Comparison of ENCODE assay signal across 19 cellular contexts in the genomic region with DNA sequence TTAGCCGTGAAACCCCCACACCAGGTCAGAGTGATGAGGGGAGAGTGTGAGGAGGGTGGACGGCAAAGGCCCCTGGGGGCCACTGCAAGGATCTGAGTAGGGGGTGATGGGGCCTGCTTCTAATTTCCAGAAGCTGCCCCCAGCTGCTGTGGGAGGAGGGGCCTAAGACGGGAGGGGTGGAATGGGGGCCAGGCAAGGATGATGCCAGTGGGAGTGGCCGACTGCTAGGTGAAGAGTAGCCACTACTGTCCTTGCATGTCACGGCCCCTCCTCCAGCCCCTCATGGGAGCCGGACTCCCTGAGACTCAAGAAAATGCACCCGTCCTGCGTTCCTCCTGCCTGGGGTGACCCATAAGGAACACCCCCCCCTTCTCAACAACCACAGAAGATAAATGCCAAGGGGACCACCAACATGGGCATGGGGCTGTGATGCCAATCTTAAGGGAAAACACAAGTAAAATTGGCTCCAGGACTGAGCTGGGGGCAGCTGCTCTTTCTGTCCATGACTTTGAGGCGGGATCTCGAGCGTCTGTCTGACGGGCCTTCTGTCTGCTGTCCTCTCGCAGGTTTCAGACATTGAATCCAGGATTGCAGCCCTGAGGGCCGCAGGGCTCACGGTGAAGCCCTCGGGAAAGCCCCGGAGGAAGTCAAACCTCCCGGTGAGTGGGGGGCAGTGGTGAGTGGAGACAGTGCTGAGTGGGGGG. TPM values are rescaled to one million over a fixed set of nuclear protein-coding genes. Genes with fewer than 3 reads are reported as not detected.
DNase-seq lines count a peak whose midpoint lies in the region; ATAC-seq, FAIRE-seq and TF ChIP-seq lines count a peak whose summit lies in the region.
"Had no signal": no experiment of that assay in that cellular context is flagged by ENCODE, and none has a peak within 500 bp of the region (broad histone marks: within the 10 kb centered on the region; RNA-seq: fewer than 3 reads in every experiment).

No MANE protein-coding gene starts in this region.

- H3K27me3 ChIP-seq in Karpas-422 (ENCODE audit: low read length) (no peaks in the 10 kb centered on the region), lower lobe of right lung (ENCODE audit: low read depth) (no peaks in the 10 kb centered on the region), vagina (no peaks in the 10 kb centered on the region)

- H3K27ac ChIP-seq in Karpas-422 (ENCODE audit: low read length): no peak overlapping the region
- H3K27ac ChIP-seq in lower lobe of right lung: no peak overlapping the region
- peak overlapping the region; percentile 65 for H3K27ac ChIP-seq in vagina

- H3K9me2 ChIP-seq in Karpas-422 (replicated peaks; ENCODE audit: insufficient read depth, low read length): no peaks in the 10 kb centered on the region

- TF ChIP-seq CTCF in lower lobe of right lung (IDR thresholded peaks at IDR 0.05) (no peak), vagina (IDR thresholded peaks at IDR 0.05) (no peak)

- H3K4me2 ChIP-seq in Karpas-422 (ENCODE audit: low read depth, low read length, poor library complexity, severe bottlenecking): no peak overlapping the region

- no peak overlapping the region for H3K4me3 ChIP-seq in Karpas-422 (ENCODE audit: low read length)
- no peak overlapping the region for H3K4me3 ChIP-seq in lower lobe of right lung
- no peak overlapping the region for H3K4me3 ChIP-seq in vagina

- intact Hi-C loops in lower lobe of right lung (cut with DNase I): no loop called here
- intact Hi-C loops in vagina (cut with DNase I): no loop called here

- DNase-seq in activated effector memory CD4-positive, alpha-beta T cell treated with anti-CD3 and anti-CD28 coated beads, Interleukin-2, amount 50 U/mL, for 16 hours: peak; percentile 60
- no peak for DNase-seq in activated effector memory CD4-positive, alpha-beta T cell treated with Interleukin-2 at 50 U/mL for 16 hours
- DNase-seq in Karpas-422: peak; percentile 7
- DNase-seq in lower lobe of right lung: no peak
- no peak for DNase-seq in vagina (ENCODE audit: extremely low spot score in 2 of 2)
- DNase-seq in NCI-H2107 treated with DMSO at 0.1 percent for 48 hours (lab: John Stamatoyannopoulos, UW; ENCODE audit: unreplicated experiment): no peak
- DNase-seq in RCC 7860 (ENCODE audit: low spot score): no peak
- DNase-seq: AML-193; C1 segment of cervical spinal cord; Calu3; CD4-positive, alpha-beta T cell; DMS153; DMS79 treated with DMSO at 0.1 percent for 48 hours; EL; HCEC 1CT had no signal

- H3K9ac ChIP-seq in Karpas-422 (ENCODE audit: low read length): no peak overlapping the region

- no peaks in the 10 kb centered on the region for H3K79me2 ChIP-seq in Karpas-422 (ENCODE audit: low read length)

- ATAC-seq in lower lobe of right lung (peak; percentile 18 to 20), GM18868 (IDR thresholded peaks at IDR 0.05; ENCODE audit: unreplicated experiment) (no peak)

- H3K36me3 ChIP-seq in Karpas-422 (ENCODE audit: insufficient read depth, low read length) (no peaks in the 10 kb centered on the region), lower lobe of right lung (peaks cover 58% of the 10 kb centered on the region), vagina (peaks cover 0 to 4% of the 10 kb centered on the region in 2 donors)

- H3K4me1 ChIP-seq in Karpas-422 (ENCODE audit: low read length) (no peaks in the 10 kb centered on the region), lower lobe of right lung (peaks cover 21% of the 10 kb centered on the region), vagina (peaks cover 27% of the 10 kb centered on the region)

- no peak for TF ChIP-seq POLR2A in vagina (IDR thresholded peaks at IDR 0.05)

- H3K9me3 ChIP-seq in Karpas-422 (ENCODE audit: low read length) (no peaks in the 10 kb centered on the region), lower lobe of right lung (no peaks in the 10 kb centered on the region), vagina (no peaks in the 10 kb centered on the region)

- H2AFZ ChIP-seq in Karpas-422 (ENCODE audit: low read length): no peak overlapping the region

- H4K20me1 ChIP-seq in Karpas-422 (ENCODE audit: insufficient read depth, low read depth, low read length): no peaks in the 10 kb centered on the region

- no peak for FAIRE-seq in RCC 7860 (lab: Jason Lieb, UNC)
- FAIRE-seq: G401.6, GM12891, H1 had no signal

RNA-seq across cellular contexts. Expression of a gene that starts 24.2 kb away (rescaled TPM):
- not detected in 2 replicates for total RNA-seq in Karpas-422 (2014; rRNA removed; shearing (Covaris generic); ENCODE audit: low replicate concordance)
- not detected for total RNA-seq in lower lobe of right lung
- total RNA-seq in vagina: not detected
- total RNA-seq: Calu3; CD4-positive, alpha-beta T cell; H1 had no signal

RNA-seq across cellular contexts. Expression of a gene that starts 48.4 kb away (rescaled TPM):
- 1.3 and 2.9 TPM in 2 replicates for total RNA-seq in Karpas-422 (2014; rRNA removed; shearing (Covaris generic); ENCODE audit: low replicate concordance)
- total RNA-seq in lower lobe of right lung (60.1 TPM), vagina (not detected)
- total RNA-seq: CD4-positive, alpha-beta T cell had no signal

RNA-seq across cellular contexts. Expression of a gene that starts 55.1 kb away (rescaled TPM):
- not detected in 2 replicates for total RNA-seq in Karpas-422 (2014; rRNA removed; shearing (Covaris generic); ENCODE audit: low replicate concordance)
- total RNA-seq in lower lobe of right lung (394 TPM), vagina (34.6 TPM)

Comparison
In these comparisons a context has a peak if more than half of its experiments do, and no peak if none do; other contexts are left out.
1. DNase-seq: peak in activated effector memory CD4-positive, alpha-beta T cell treated with anti-CD3 and anti-CD28 coated beads, Interleukin-2, amount 50 U/mL, for 16 hours (single experiment) and Karpas-422 (single experiment); none in activated effector memory CD4-positive, alpha-beta T cell treated with Interleukin-2 at 50 U/mL for 16 hours (single experiment), lower lobe of right lung (single experiment), vagina (0 of 2), NCI-H2107 treated with DMSO at 0.1 percent for 48 hours (single experiment) and RCC 7860 (single experiment).
2. RNA of a gene that starts 48.4 kb away (total RNA-seq): 60.1 TPM in lower lobe of right lung (single experiment); 1.3 to 2.9 TPM in Karpas-422 and not detected in vagina (single experiment); every median in the first group is over 10 times any median in the second.
3. RNA of a gene that starts 55.1 kb away (total RNA-seq): 394 TPM in lower lobe of right lung (single experiment) and 34.6 TPM in vagina (single experiment); not detected in Karpas-422; every median in the first group is over 10 times any median in the second.